In the genomic region with DNA sequence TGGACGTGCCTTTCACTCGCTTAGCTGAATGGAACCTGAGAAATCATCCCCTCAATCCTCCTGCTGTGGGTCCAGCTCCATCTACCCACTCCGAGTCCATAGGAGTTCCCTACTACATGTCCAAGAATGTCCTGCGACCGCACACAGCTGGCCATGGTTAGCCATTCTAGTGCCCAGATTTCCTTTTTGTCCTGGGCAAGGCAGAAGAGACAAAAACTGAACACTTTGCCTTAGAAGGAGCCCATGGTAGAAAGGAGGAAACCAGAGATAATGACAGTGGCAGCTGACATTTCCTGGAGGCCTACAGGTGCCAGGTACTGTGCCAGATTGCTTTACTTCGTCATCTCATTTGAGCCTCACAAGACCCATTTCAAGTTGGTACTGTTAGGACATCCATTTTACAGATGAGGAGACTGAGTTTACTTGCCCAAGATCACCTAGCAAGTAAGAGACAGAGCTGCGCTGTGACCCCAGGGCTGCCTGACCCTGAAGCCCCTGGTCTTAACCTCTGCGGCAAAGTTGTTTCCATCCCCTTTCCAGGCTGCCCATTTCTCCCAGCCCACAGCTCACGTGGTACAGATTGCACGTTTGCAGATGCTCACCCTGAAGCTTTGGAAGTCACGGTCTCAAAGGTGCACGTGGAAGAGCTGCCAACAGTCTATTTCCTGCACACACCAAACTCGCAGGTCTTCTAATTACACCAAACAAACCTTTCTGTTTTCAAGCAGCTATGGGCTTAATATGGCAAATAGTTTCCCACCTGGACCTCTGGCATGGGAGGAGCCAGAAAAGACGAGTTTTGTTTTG, we compare ENCODE assay signal across 13 cellular contexts.
DNase-seq lines count a peak whose midpoint lies in the region; ATAC-seq and TF ChIP-seq lines count a peak whose summit lies in the region.
"Had no signal": no experiment of that assay in that cellular context is flagged by ENCODE, and none has a peak within 500 bp of the region (broad histone marks: within the 10 kb centered on the region; RNA-seq: fewer than 3 reads in every experiment).

No MANE protein-coding gene starts in this region.

- no peak for TF ChIP-seq POLR2A in ovary (IDR thresholded peaks at IDR 0.05)

- H3K27me3 Mint-ChIP-seq in central memory CD8-positive, alpha-beta T cell, result no peaks in the 10 kb centered on the region

- H3K9me3 Mint-ChIP-seq in central memory CD8-positive, alpha-beta T cell, result no peaks in the 10 kb centered on the region

- H2BK120ac ChIP-seq in trophoblast cell (ENCODE audit: insufficient read depth, low read length, poor library complexity), result no peak overlapping the region

- no peak for TF ChIP-seq EP300 in ovary (IDR thresholded peaks at IDR 0.05)

- no peak for DNase-seq in central memory CD8-positive, alpha-beta T cell (ENCODE audit: low spot score in 2 of 2)
- DNase-seq in ovary (no peak), activated gamma-delta T cell (lab: John Stamatoyannopoulos, UW) (no peak), trophoblast cell (no peak)
- DNase-seq: activated CD8-positive, alpha-beta memory T cell treated with anti-CD3 and anti-CD28 coated beads for 24 hours; DMS79; KBM-7; OCI-M1; stimulated activated CD4-positive, alpha-beta T cell treated with anti-CD3 and anti-CD28 coated beads, Interleukin-4, amount 100 ng/mL, for 24 hours had no signal

- no peaks in the 10 kb centered on the region for H3K9me3 ChIP-seq in ovary
- H3K9me3 ChIP-seq in trophoblast cell (ENCODE audit: insufficient read depth, low read depth, low read length), result no peaks in the 10 kb centered on the region

- H3K14ac ChIP-seq in trophoblast cell (ENCODE audit: low read length), result no peak overlapping the region

- H3K79me1 ChIP-seq in trophoblast cell (ENCODE audit: low read length), result no peaks in the 10 kb centered on the region

- H4K12ac ChIP-seq in trophoblast cell (ENCODE audit: low read depth, low read length), result no peak overlapping the region

- H3K4me3 ChIP-seq in KMS-11 (IDR thresholded peaks at IDR 0.05; ENCODE audit: insufficient read depth, low read depth, low read length) (no peak overlapping the region), ovary (no peak overlapping the region), trophoblast cell (ENCODE audit: low read depth, low read length) (no peak overlapping the region)

- H2AK5ac ChIP-seq in trophoblast cell (ENCODE audit: low read length), result no peak overlapping the region

- peak overlapping the region; percentile 85 for H3K4me2 ChIP-seq in KMS-11
- H3K4me2 ChIP-seq in trophoblast cell (ENCODE audit: low read length), result no peak overlapping the region

- no peaks in the 10 kb centered on the region for H4K20me1 ChIP-seq in KMS-11 (ENCODE audit: insufficient read depth)

- peak overlapping the region; percentile 30 for H3K27ac Mint-ChIP-seq in central memory CD8-positive, alpha-beta T cell (ENCODE audit: low read depth)

- H4K91ac ChIP-seq in trophoblast cell (ENCODE audit: low read depth, low read length), result no peak overlapping the region

- H3K4ac ChIP-seq in trophoblast cell (ENCODE audit: low read depth, low read length), result no peak overlapping the region

- H3K27ac ChIP-seq in 22Rv1, result peak overlapping the region; percentile 98
- H3K27ac ChIP-seq in KMS-11, result peak overlapping the region; percentile 74
- peak overlapping the region; percentile 86 to 89 for H3K27ac ChIP-seq in ovary
- no peak overlapping the region for H3K27ac ChIP-seq in trophoblast cell (ENCODE audit: low read depth, low read length)

- no peak overlapping the region for H3K18ac ChIP-seq in trophoblast cell (ENCODE audit: low read length)

- H3K23ac ChIP-seq in trophoblast cell (ENCODE audit: low read length), result no peak overlapping the region

- no peaks in the 10 kb centered on the region for H3K27me3 ChIP-seq in KMS-11 (ENCODE audit: insufficient read depth, low read depth)
- H3K27me3 ChIP-seq in ovary, result no peaks in the 10 kb centered on the region
- no peaks in the 10 kb centered on the region for H3K27me3 ChIP-seq in trophoblast cell (ENCODE audit: insufficient read depth, low read length)

- H3K4me3 Mint-ChIP-seq in central memory CD8-positive, alpha-beta T cell, result peak overlapping the region; percentile 47

- intact Hi-C loops in ovary (cut with DNase I), result loop anchor here in 1 of 4 donors (5.0 to 10.0 kb wide), 2 partner anchors 83 to 90 kb away; no protein-coding TSS in a partner anchor

- no peak overlapping the region for H2BK5ac ChIP-seq in trophoblast cell (ENCODE audit: low read depth, low read length, poor library complexity)

- ATAC-seq in central memory CD8-positive, alpha-beta T cell (replicated peaks; ENCODE audit: extremely low read depth, poor library complexity, severe bottlenecking), result peak; percentile 38
- ATAC-seq in GM21447 (IDR thresholded peaks at IDR 0.05; ENCODE audit: unreplicated experiment) (no peak), HG03521 (IDR thresholded peaks at IDR 0.05; ENCODE audit: unreplicated experiment) (no peak)

- H3K9ac ChIP-seq in KMS-11, result peak overlapping the region; percentile 38; the same call in 1 of the 2 replicates
- H3K9ac ChIP-seq in trophoblast cell (ENCODE audit: low read length), result no peak overlapping the region

- H3K4me1 Mint-ChIP-seq in central memory CD8-positive, alpha-beta T cell, result peaks cover 69% of the 10 kb centered on the region

- H3K79me2 ChIP-seq in KMS-11 (ENCODE audit: insufficient read depth, low read depth), result no peaks in the 10 kb centered on the region
- no peaks in the 10 kb centered on the region for H3K79me2 ChIP-seq in trophoblast cell (ENCODE audit: control insufficient read depth, insufficient read depth, low read length, poor library complexity)

- H3K36me3 ChIP-seq in KMS-11 (ENCODE audit: insufficient read depth), result no peaks in the 10 kb centered on the region
- H3K36me3 ChIP-seq in ovary, result no peaks in the 10 kb centered on the region
- H3K36me3 ChIP-seq in trophoblast cell (ENCODE audit: control insufficient read depth in 1 of 2, insufficient read depth in 2 of 2, low read length in 2 of 2), result no peaks in the 10 kb centered on the region

- H3K4me1 ChIP-seq in KMS-11 (ENCODE audit: low read depth, poor library complexity, severe bottlenecking) (peaks cover 60% of the 10 kb centered on the region), ovary (ENCODE audit: insufficient read depth) (peaks cover 72% of the 10 kb centered on the region), trophoblast cell (ENCODE audit: control insufficient read depth in 1 of 2, insufficient read depth in 2 of 2, low read length in 2 of 2) (no peaks in the 10 kb centered on the region)

- no peak for TF ChIP-seq CTCF in 22Rv1 (IDR thresholded peaks at IDR 0.05)
- no peak for TF ChIP-seq CTCF in KMS-11 (conservative IDR thresholded peaks at IDR 0.05; ENCODE audit: low read depth, low read length)
- no peak for TF ChIP-seq CTCF in ovary (IDR thresholded peaks at IDR 0.05)

- peaks cover 2% of the 10 kb centered on the region for H3K36me3 Mint-ChIP-seq in central memory CD8-positive, alpha-beta T cell (ENCODE audit: insufficient read depth)

- no peak overlapping the region for H2BK12ac ChIP-seq in trophoblast cell (ENCODE audit: low read length)

- no peak overlapping the region for H4K8ac ChIP-seq in trophoblast cell (ENCODE audit: low read depth, low read length)

- 66 to 73% (median 71%) methylated on average over 14 of the region's 14 CpGs for WGBS in ovary, 3 donors
- WGBS in trophoblast cell (ENCODE audit: extremely low coverage, insufficient coverage, insufficient read length), result no CpG with 5 or more reads among the region's 14 CpGs

- H2AFZ ChIP-seq in KMS-11 (ENCODE audit: low read depth), result peak overlapping the region; percentile 42; the same call in 1 of the 2 replicates
- no peak overlapping the region for H2AFZ ChIP-seq in trophoblast cell (ENCODE audit: insufficient read depth, low read length, poor library complexity)
